ENCODE assay signal across 17 cellular contexts in genomic region chr20:11232249-11232648, GRCh38.
DNase-seq lines count a peak whose midpoint lies in the region; TF ChIP-seq lines count a peak whose summit lies in the region.
"Had no signal": no experiment of that assay in that cellular context is flagged by ENCODE, and none has a peak within 500 bp of the region (broad histone marks: within the 10 kb centered on the region; RNA-seq: fewer than 3 reads in every experiment).

No MANE protein-coding gene starts in this region.

- no peaks in the 10 kb centered on the region for H3K27me3 Mint-ChIP-seq in nephron progenitor cell (ENCODE audit: low read depth, poor library complexity)

- no peak overlapping the region for H3K4me3 Mint-ChIP-seq in nephron progenitor cell
- H3K4me3 Mint-ChIP-seq: CD8-positive, alpha-beta memory T cell; HFFc6 had no signal

- H3K4me1 ChIP-seq in left ventricle myocardium inferior (peaks cover 34% of the 10 kb centered on the region), A673 (ENCODE audit: insufficient read depth, low read length, poor library complexity, severe bottlenecking) (peaks cover 36% of the 10 kb centered on the region)
- H3K4me1 ChIP-seq: BLaER1 had no signal

- CTCF ChIA-PET in A673 (lab: Charles Lee) = no interaction called here

- peak overlapping the region; percentile 63 for H3K27ac Mint-ChIP-seq in nephron progenitor cell
- H3K27ac Mint-ChIP-seq: CD8-positive, alpha-beta memory T cell; HFFc6 had no signal

- POLR2A ChIA-PET in A673 (lab: Charles Lee; ENCODE audit: low non-redundant PET) = interaction anchor here (0.5 kb wide), 1 partner anchor 498 kb away, joined by 3 read pairs; no protein-coding TSS in a partner anchor

- H3K4me3 ChIP-seq in left ventricle myocardium inferior (no peak overlapping the region), A673 (ENCODE audit: low read depth, low read length, poor library complexity, severe bottlenecking) (no peak overlapping the region)
- H3K4me3 ChIP-seq: A549, BLaER1 had no signal

- intact Hi-C loops in left ventricle myocardium inferior (cut with micrococcal nuclease) (no loop called here), cardiac septum (cut with DNase I) (no loop called here), A673 (cut with micrococcal nuclease; ENCODE audit: unreplicated experiment) (no loop called here)

- no peaks in the 10 kb centered on the region for H3K36me3 ChIP-seq in left ventricle myocardium inferior
- H3K36me3 ChIP-seq in A673 (ENCODE audit: insufficient read depth, low read length, poor library complexity, severe bottlenecking) = no peaks in the 10 kb centered on the region
- H3K36me3 ChIP-seq: BLaER1 had no signal

- BruUV-seq in A673 (replicated peaks; lab: Mats Ljungman, UMichigan) = no TSS peak

- H3K27me3 ChIP-seq in left ventricle myocardium inferior (ENCODE audit: low read depth) (no peaks in the 10 kb centered on the region), A673 (replicated peaks; ENCODE audit: insufficient read depth, low read depth, low read length, poor library complexity) (no peaks in the 10 kb centered on the region)
- H3K27me3 ChIP-seq: BLaER1 had no signal

- no peaks in the 10 kb centered on the region for H3K9me3 ChIP-seq in left ventricle myocardium inferior (replicated peaks)
- no peaks in the 10 kb centered on the region for H3K9me3 ChIP-seq in A673 (ENCODE audit: low read depth, low read length, poor library complexity, severe bottlenecking)
- H3K9me3 ChIP-seq: A549, BLaER1, Caco-2 had no signal

- no peaks in the 10 kb centered on the region for H3K36me3 Mint-ChIP-seq in nephron progenitor cell (ENCODE audit: low read depth)
- H3K36me3 Mint-ChIP-seq: CD8-positive, alpha-beta memory T cell had no signal

- peak overlapping the region; percentile 10 for H3K27ac ChIP-seq in left ventricle myocardium inferior (replicated peaks)
- H3K27ac ChIP-seq in A673 (ENCODE audit: low read depth, low read length, poor library complexity, severe bottlenecking) = no peak overlapping the region
- H3K27ac ChIP-seq: BLaER1, HL-60 had no signal

- H3K4me1 Mint-ChIP-seq in nephron progenitor cell = peaks cover 63% of the 10 kb centered on the region
- H3K4me1 Mint-ChIP-seq: CD8-positive, alpha-beta memory T cell had no signal

- H3K9me3 Mint-ChIP-seq in nephron progenitor cell = no peaks in the 10 kb centered on the region
- H3K9me3 Mint-ChIP-seq: HFFc6 had no signal

- no peak for TF ChIP-seq CTCF in left ventricle myocardium inferior (IDR thresholded peaks at IDR 0.05; ENCODE audit: borderline replicate concordance)
- no peak for TF ChIP-seq CTCF in nephron progenitor cell (IDR thresholded peaks at IDR 0.05)
- TF ChIP-seq CTCF in A673 (conservative IDR thresholded peaks at IDR 0.05; ENCODE audit: low read depth, low read length) = no peak

- DNase-seq in left ventricle myocardium inferior (no peak), cardiac septum (ENCODE audit: low spot score) (no peak), globus pallidus (ENCODE audit: low spot score) (peak; percentile 57), nephron progenitor cell (no peak), superior temporal gyrus (ENCODE audit: extremely low spot score) (peak; percentile 31), A673 (ENCODE audit: low spot score) (no peak), HK-2 (ENCODE audit: unreplicated experiment) (no peak), iPS-NIHi11 (ENCODE audit: low spot score) (no peak)
- DNase-seq: Caco-2; CD8-positive, alpha-beta memory T cell; DND-41; GDM1; HCEC 1CT; HFFc6 had no signal

Comparison
In these comparisons a context has a peak if more than half of its experiments do, and no peak if none do; other contexts are left out.
1. DNase-seq: peak in globus pallidus (single experiment) and superior temporal gyrus (single experiment); none in left ventricle myocardium inferior (single experiment), cardiac septum (single experiment), nephron progenitor cell (single experiment), A673 (single experiment), HK-2 (single experiment) and iPS-NIHi11 (single experiment).